Comparison of ENCODE assay signal across 16 cellular contexts in genomic region chr6:157538163-157538562, GRCh38.
DNase-seq lines count a peak whose midpoint lies in the region; ATAC-seq and TF ChIP-seq lines count a peak whose summit lies in the region.
"Had no signal": no experiment of that assay in that cellular context is flagged by ENCODE, and none has a peak within 500 bp of the region (broad histone marks: within the 10 kb centered on the region; RNA-seq: fewer than 3 reads in every experiment).

No MANE protein-coding gene starts in this region.

- no peaks in the 10 kb centered on the region for H3K36me3 ChIP-seq in left ventricle myocardium inferior
- H3K36me3 ChIP-seq: sigmoid colon had no signal

- H3K27ac ChIP-seq in left ventricle myocardium inferior (replicated peaks) = no peak overlapping the region
- H3K27ac ChIP-seq: esophagus muscularis mucosa, sigmoid colon, thoracic aorta had no signal

- H3K4me3 ChIP-seq in left ventricle myocardium inferior = no peak overlapping the region
- H3K4me3 ChIP-seq: esophagus muscularis mucosa, sigmoid colon, thoracic aorta had no signal

- H3K9me3 ChIP-seq in left ventricle myocardium inferior (replicated peaks) = no peaks in the 10 kb centered on the region
- H3K9me3 ChIP-seq: esophagus muscularis mucosa, sigmoid colon, thoracic aorta had no signal

- H3K9me3 Mint-ChIP-seq in activated T-helper 17 cell treated with anti-CD3 and anti-CD28 coated beads, Interleukin-2, amount 50 U/mL, for 72 hours = no peaks in the 10 kb centered on the region
- H3K9me3 Mint-ChIP-seq in stimulated activated memory B cell treated with anti-CD40 and anti-IgM and Interleukin-4, amounts not matched to agents 10 μg/mL and 1 μg/mL and 100 μg/mL, for 72 hours = no peaks in the 10 kb centered on the region
- H3K9me3 Mint-ChIP-seq: activated naive CD4-positive, alpha-beta T cell treated with anti-CD3 and anti-CD28 coated beads, Interleukin-2, amount 10 ng/mL, durations not matched to agents 7 days and 5 days had no signal

- H3K4me1 ChIP-seq in left ventricle myocardium inferior = peaks cover 61% of the 10 kb centered on the region

- peak; percentile 42 for ATAC-seq in HG02981 (IDR thresholded peaks at IDR 0.05; ENCODE audit: unreplicated experiment)
- ATAC-seq in activated T-helper 17 cell treated with anti-CD3 and anti-CD28 coated beads, Interleukin-2, amount 50 U/mL, for 72 hours (replicated peaks) = peak; percentile 17
- ATAC-seq in stimulated activated memory B cell treated with anti-CD40 and anti-IgM and Interleukin-4, amounts not matched to agents 10 μg/mL and 1 μg/mL and 100 μg/mL, for 72 hours = peak; percentile 92
- ATAC-seq: SK-N-SH treated with all-trans-retinoic acid at 6 μM for 48 hours had no signal

- no peaks in the 10 kb centered on the region for H3K27me3 ChIP-seq in left ventricle myocardium inferior (ENCODE audit: low read depth)
- H3K27me3 ChIP-seq: esophagus muscularis mucosa, sigmoid colon had no signal

- no peak overlapping the region for H3K4me3 Mint-ChIP-seq in activated T-helper 17 cell treated with anti-CD3 and anti-CD28 coated beads, Interleukin-2, amount 50 U/mL, for 72 hours
- peak overlapping the region; percentile 33 for H3K4me3 Mint-ChIP-seq in stimulated activated memory B cell treated with anti-CD40 and anti-IgM and Interleukin-4, amounts not matched to agents 10 μg/mL and 1 μg/mL and 100 μg/mL, for 72 hours
- H3K4me3 Mint-ChIP-seq: activated naive CD4-positive, alpha-beta T cell treated with anti-CD3 and anti-CD28 coated beads, Interleukin-2, amount 10 ng/mL, durations not matched to agents 7 days and 5 days had no signal

- H3K27ac Mint-ChIP-seq in activated T-helper 17 cell treated with anti-CD3 and anti-CD28 coated beads, Interleukin-2, amount 50 U/mL, for 72 hours = no peak overlapping the region
- H3K27ac Mint-ChIP-seq in stimulated activated memory B cell treated with anti-CD40 and anti-IgM and Interleukin-4, amounts not matched to agents 10 μg/mL and 1 μg/mL and 100 μg/mL, for 72 hours = peak overlapping the region; percentile 89
- H3K27ac Mint-ChIP-seq: activated naive CD4-positive, alpha-beta T cell treated with anti-CD3 and anti-CD28 coated beads, Interleukin-2, amount 10 ng/mL, durations not matched to agents 7 days and 5 days had no signal

- H3K4me1 Mint-ChIP-seq in activated T-helper 17 cell treated with anti-CD3 and anti-CD28 coated beads, Interleukin-2, amount 50 U/mL, for 72 hours = peaks cover 25% of the 10 kb centered on the region
- peaks cover 75% of the 10 kb centered on the region for H3K4me1 Mint-ChIP-seq in stimulated activated memory B cell treated with anti-CD40 and anti-IgM and Interleukin-4, amounts not matched to agents 10 μg/mL and 1 μg/mL and 100 μg/mL, for 72 hours

- DNase-seq in SKM-1 treated with dmso at 0.1 percent for 144 hours (lab: John Stamatoyannopoulos, UW; ENCODE audit: unreplicated experiment) (peak; percentile 42), SKM-1 (lab: John Stamatoyannopoulos, UW; ENCODE audit: unreplicated experiment) (no peak), kidney tubule cell (ENCODE audit: low spot score) (no peak), left ventricle myocardium inferior (no peak), 8988T (no peak)
- DNase-seq: activated CD4-positive, alpha-beta T cell treated with anti-CD3 and anti-CD28 coated beads, Interleukin-2, amount 50 U/mL, for 1 hour; activated naive CD4-positive, alpha-beta T cell treated with anti-CD3 and anti-CD28 coated beads, Interleukin-2, amount 10 ng/mL, durations not matched to agents 7 days and 5 days; NCI-H1436 treated with DMSO at 0.1 percent for 48 hours; NCI-H748 treated with DMSO at 0.1 percent for 48 hours; sigmoid colon had no signal

- no peak for TF ChIP-seq CTCF in left ventricle myocardium inferior (IDR thresholded peaks at IDR 0.05; ENCODE audit: borderline replicate concordance)

- intact Hi-C loops in left ventricle myocardium inferior (cut with micrococcal nuclease) = no loop called here

- no peaks in the 10 kb centered on the region for H3K27me3 Mint-ChIP-seq in activated T-helper 17 cell treated with anti-CD3 and anti-CD28 coated beads, Interleukin-2, amount 50 U/mL, for 72 hours
- H3K27me3 Mint-ChIP-seq in stimulated activated memory B cell treated with anti-CD40 and anti-IgM and Interleukin-4, amounts not matched to agents 10 μg/mL and 1 μg/mL and 100 μg/mL, for 72 hours = no peaks in the 10 kb centered on the region

- no peaks in the 10 kb centered on the region for H3K36me3 Mint-ChIP-seq in activated T-helper 17 cell treated with anti-CD3 and anti-CD28 coated beads, Interleukin-2, amount 50 U/mL, for 72 hours (ENCODE audit: low read depth)
- peaks cover 22% of the 10 kb centered on the region for H3K36me3 Mint-ChIP-seq in stimulated activated memory B cell treated with anti-CD40 and anti-IgM and Interleukin-4, amounts not matched to agents 10 μg/mL and 1 μg/mL and 100 μg/mL, for 72 hours

Comparison
In these comparisons a context has a peak if more than half of its experiments do, and no peak if none do; other contexts are left out.
1. ATAC-seq: peak in every context shown above with its lines; median percentile 92 in stimulated activated memory B cell treated with anti-CD40 and anti-IgM and Interleukin-4, amounts not matched to agents 10 μg/mL and 1 μg/mL and 100 μg/mL, for 72 hours; 42 in HG02981; 17 in activated T-helper 17 cell treated with anti-CD3 and anti-CD28 coated beads, Interleukin-2, amount 50 U/mL, for 72 hours.